In genomic region chr2:38722271-38723115, GRCh38 we compare ENCODE assay signal across 1 cellular context.
TF ChIP-seq lines count a peak whose summit lies in the region.

No MANE protein-coding gene starts in this region.

TF ChIP-seq in A549, 52 proteins besides CTCF, POLR2A, EP300 and RAD21 (continued from another document):
- TF ChIP-seq ATOH8 (CRISPR knock-in tag; IDR thresholded peaks at IDR 0.05; ENCODE audit: low read depth) (no peak), EHMT2 (IDR thresholded peaks at IDR 0.05; ENCODE audit: low read depth) (no peak), BHLHE40 (IDR thresholded peaks at IDR 0.05; ENCODE audit: low read depth, low read length) (no peak), NFE2L2 (conservative IDR thresholded peaks at IDR 0.05; ENCODE audit: low read length) (no peak), TFCP2L1 (CRISPR knock-in tag; IDR thresholded peaks at IDR 0.05) (no peak), HDAC2 (IDR thresholded peaks at IDR 0.05) (no peak), HOXA7 (CRISPR knock-in tag; IDR thresholded peaks at IDR 0.05) (no peak), JUN (IDR thresholded peaks at IDR 0.05) (no peak), ZSCAN20 (CRISPR knock-in tag; IDR thresholded peaks at IDR 0.05) (no peak), MYC (IDR thresholded peaks at IDR 0.05; ENCODE audit: borderline replicate concordance, low read length) (no peak), CHD2 (IDR thresholded peaks at IDR 0.05; ENCODE audit: low read length, partially characterized antibody) (no peak), SMC3 (IDR thresholded peaks at IDR 0.05) (no peak)
TF ChIP-seq in A549: peak in this region for 0.
